ENCODE assay signal across 8 cellular contexts in genomic region chr2:108690001-108690400, GRCh38. TPM values are rescaled to one million over a fixed set of nuclear protein-coding genes. Genes with fewer than 3 reads are reported as not detected.
DNase-seq lines count a peak whose midpoint lies in the region; ATAC-seq, FAIRE-seq and TF ChIP-seq lines count a peak whose summit lies in the region.
"Not testable (repeated sequence)": the region's sequence is repeated elsewhere in the genome, so short reads cannot be mapped to it uniquely, and the experiment has no call there.

No MANE protein-coding gene starts in this region.

- H3K4me3 ChIP-seq in body of pancreas; HepG2 (replicated peaks in 1 of 3; ENCODE audit: insufficient read depth in 1 of 3, low read depth in 2 of 3, low read length in 3 of 3): not testable (repeated sequence)

- not testable (repeated sequence) for H3K4me1 ChIP-seq in body of pancreas
- H3K4me1 ChIP-seq in HepG2 (ENCODE audit: insufficient read depth, low read length) = peaks cover 13% of the 10 kb centered on the region; the same call in 1 of the 2 replicates

- not testable (repeated sequence) for H3K27ac ChIP-seq in body of pancreas; HepG2 (ENCODE audit: extremely low read length, insufficient read depth, low read length)

- TF ChIP-seq EP300 in HepG2 (IDR thresholded peaks at IDR 0.05; ENCODE audit: low read depth in 2 of 2, low read length in 2 of 2); HepG2 (CRISPR knock-in tag; IDR thresholded peaks at IDR 0.05; ENCODE audit: borderline replicate concordance): not testable (repeated sequence)

- H3K36me3 ChIP-seq in body of pancreas (replicated peaks in 1 of 2; ENCODE audit: insufficient read depth in 1 of 2, low read depth in 2 of 2); HepG2 (replicated peaks in 1 of 2; ENCODE audit: control insufficient read depth in 1 of 2, insufficient read depth in 2 of 2, low read length in 2 of 2): not testable (repeated sequence)

- peak; percentile 26 for DNase-seq in SK-MEL-5 (ENCODE audit: low read depth, low spot score)
- DNase-seq in body of pancreas; stimulated activated naive CD8-positive, alpha-beta T cell treated with anti-CD3 and anti-CD28 coated beads, Interleukin-15, Interleukin-2, amounts not matched to agents 100 U/mL and 50 U/mL, for 24 hours: not testable (repeated sequence)
- DNase-seq in HepG2 (ENCODE audit: low spot score) = peak; percentile 58

- intact Hi-C loops in body of pancreas (cut with DNase I); HepG2 (cut with micrococcal nuclease; ENCODE audit: unreplicated experiment): not testable (repeated sequence)

- not testable (repeated sequence) for H2AFZ ChIP-seq in HepG2 (ENCODE audit: low read length)

- TF ChIP-seq POLR2A in body of pancreas (IDR thresholded peaks at IDR 0.05); HepG2 (IDR thresholded peaks at IDR 0.05; ENCODE audit: insufficient read depth in 1 of 2, low read depth in 2 of 2, low read length in 2 of 2): not testable (repeated sequence)

- not testable (repeated sequence) for H3K27me3 ChIP-seq in body of pancreas; HepG2 (ENCODE audit: control insufficient read depth in 1 of 2, insufficient read depth in 2 of 2, low read length in 2 of 2)

- H3K4me2 ChIP-seq in HepG2 (ENCODE audit: low read depth, low read length) = not testable (repeated sequence)

- not testable (repeated sequence) for BruUV-seq in HepG2 (replicated peaks; lab: Mats Ljungman, UMichigan)

- in situ Hi-C loops in SK-MEL-5 (cut with HindIII; ENCODE audit: low pct_unique_long_range_greater_than_20kb, low sequenced_read_pairs); HepG2 (cut with HindIII; ENCODE audit: extremely low pct_ligation_motif_present, low pct_unique_long_range_greater_than_20kb): not testable (repeated sequence)

- not testable (repeated sequence) for FAIRE-seq in HepG2 (lab: Jason Lieb, UNC)

- no CpG with 5 or more reads among the region's 1 CpG for WGBS in body of pancreas, 2 donors
- no CpG with 5 or more reads among the region's 1 CpG for WGBS in HepG2 (ENCODE audit: low lambda C conversion rate)

- POLR2A ChIA-PET in HepG2 (lab: Yijun Ruan, JAX) = not testable (repeated sequence)

- TF ChIP-seq RAD21 in HepG2 (CRISPR knock-in tag; IDR thresholded peaks at IDR 0.05) = not testable (repeated sequence)

- H3K79me2 ChIP-seq in HepG2 (ENCODE audit: insufficient read depth, low read length) = not testable (repeated sequence)

- TF ChIP-seq CTCF in body of pancreas (IDR thresholded peaks at IDR 0.05); HepG2 (CRISPR knock-in tag; IDR thresholded peaks at IDR 0.05): not testable (repeated sequence)

- CTCF ChIA-PET in HepG2 (lab: Yijun Ruan, JAX; ENCODE audit: low intra/inter-chr PET ratio, low total read pairs) = not testable (repeated sequence)

- ATAC-seq in GM18517 (IDR thresholded peaks at IDR 0.05; ENCODE audit: unreplicated experiment) (peak; percentile 76), GM21367 (IDR thresholded peaks at IDR 0.05; ENCODE audit: unreplicated experiment) (peak; percentile 65), HG02852 (IDR thresholded peaks at IDR 0.05; ENCODE audit: unreplicated experiment) (peak; percentile 82), HG03460 (IDR thresholded peaks at IDR 0.05; ENCODE audit: unreplicated experiment) (peak; percentile 79), body of pancreas (peak; percentile 79), HepG2 (peak; percentile 98)
- peak; percentile 55 for ATAC-seq in stimulated activated naive CD8-positive, alpha-beta T cell treated with anti-CD3 and anti-CD28 coated beads, Interleukin-15, Interleukin-2, amounts not matched to agents 100 U/mL and 50 U/mL, for 24 hours

- H3K9ac ChIP-seq in HepG2 (ENCODE audit: insufficient read depth, low read depth, low read length) = not testable (repeated sequence)

- not testable (repeated sequence) for H4K20me1 ChIP-seq in HepG2 (ENCODE audit: insufficient read depth, low read length)

- H3K9me3 ChIP-seq in body of pancreas; HepG2 (ENCODE audit: low read length): not testable (repeated sequence)

TF ChIP-seq in HepG2, 621 proteins besides CTCF, POLR2A, EP300 and RAD21:
- 0 out of 2 replicates have a peak, but pooled peaks have one; percentile 8 for TF ChIP-seq ZNF644 (CRISPR knock-in tag; IDR thresholded peaks at IDR 0.05; ENCODE audit: low read depth)
- TF ChIP-seq HNF4A (CRISPR knock-in tag; IDR thresholded peaks at IDR 0.05) = peak; percentile 69
- peak; percentile 68 for TF ChIP-seq STAG1 (CRISPR knock-in tag; IDR thresholded peaks at IDR 0.05)

RNA-seq across cellular contexts. Expression of gene RANBP2, which starts 29.3 kb away (rescaled TPM):
- total RNA-seq in SK-MEL-5 (2014; rRNA removed; shearing (Covaris generic)) = 44.4 and 50.5 TPM in 2 replicates
- 9.5 and 15.5 TPM in 2 replicates for polyA plus RNA-seq in SK-MEL-5 (2015; cell fraction: cytosol; rRNA removed)
- 22.5 and 33.4 TPM in 2 replicates for polyA plus RNA-seq in SK-MEL-5 (2015; cell fraction: nucleus; rRNA removed)
- total RNA-seq in body of pancreas (10 to 100 TPM; 33.9 to 71.6 TPM), HepG2 (2016; rRNA removed; fragmentation: Illumina TruSeq; extraction: Trizol) (87.0 and 151 TPM in 2 replicates)
- 7.0 and 7.6 TPM in 2 replicates for total RNA-seq in HepG2 (2016; cell fraction: cytosol; rRNA removed; fragmentation: Illumina TruSeq; extraction: Trizol; ENCODE audit: low read depth)
- total RNA-seq in HepG2 (2016; cell fraction: insoluble cytoplasmic fraction; rRNA removed; fragmentation: Illumina TruSeq; extraction: Trizol) = 82.5 and 142 TPM in 2 replicates
- 13.7 and 15.9 TPM in 2 replicates for total RNA-seq in HepG2 (2016; cell fraction: membrane; rRNA removed; fragmentation: Illumina TruSeq; extraction: Trizol)
- 111 and 112 TPM in 2 replicates for total RNA-seq in HepG2 (2016; cell fraction: nucleus; rRNA removed; fragmentation: Illumina TruSeq; extraction: Trizol)
- 10.3 and 12.2 TPM in 2 replicates for polyA plus RNA-seq in HepG2 (2011; rRNA removed)
- polyA plus RNA-seq in HepG2 (2011; cell fraction: cytosol; rRNA removed) = 3.7 and 6.3 TPM in 2 replicates
- 18.3 and 24.1 TPM in 2 replicates for polyA plus RNA-seq in HepG2 (2011; cell fraction: nucleus; rRNA removed)
- 28.2 and 32.4 TPM in 2 replicates for polyA plus RNA-seq in HepG2 (2012)
- 0.76 and 0.92 TPM in 2 replicates for polyA plus RNA-seq in HepG2 (2016; cell fraction: cytosol; fragmentation: Illumina TruSeq; extraction: Trizol; ENCODE audit: low read depth)
- polyA plus RNA-seq in HepG2 (2016; cell fraction: insoluble cytoplasmic fraction; fragmentation: Illumina TruSeq; extraction: Trizol; ENCODE audit: low read depth) = 43.1 and 45.0 TPM in 2 replicates
- polyA plus RNA-seq in HepG2 (2016; cell fraction: membrane; fragmentation: Illumina TruSeq; extraction: Trizol; ENCODE audit: low read depth) = 2.0 and 2.6 TPM in 2 replicates
- 51.9 and 60.3 TPM in 2 replicates for polyA plus RNA-seq in HepG2 (2016; cell fraction: nucleus; fragmentation: Illumina TruSeq; extraction: Trizol; ENCODE audit: insufficient read depth, low read depth)
- polyA minus RNA-seq in HepG2 (2011; rRNA and poly(A)+ RNA removed; ENCODE audit: low replicate concordance) = 10.9 and 13.0 TPM in 2 replicates
- polyA minus RNA-seq in HepG2 (2011; cell fraction: cytosol; rRNA and poly(A)+ RNA removed) = 30.9 and 34.0 TPM in 2 replicates
- 125 and 134 TPM in 2 replicates for polyA minus RNA-seq in HepG2 (2011; cell fraction: nucleus; rRNA and poly(A)+ RNA removed)
